In genomic region chr17:19021622-19022083, GRCh38 we compare ENCODE assay signal across 10 cellular contexts. TPM values are rescaled to one million over a fixed set of nuclear protein-coding genes. Genes with fewer than 3 reads are reported as not detected.
DNase-seq lines count a peak whose midpoint lies in the region; ATAC-seq and TF ChIP-seq lines count a peak whose summit lies in the region.
"Had no signal": no experiment of that assay in that cellular context is flagged by ENCODE, and none has a peak within 500 bp of the region (broad histone marks: within the 10 kb centered on the region; RNA-seq: fewer than 3 reads in every experiment).

No MANE protein-coding gene starts in this region.

- H4K8ac ChIP-seq in neuronal stem cell (ENCODE audit: low read depth, low read length): no peak overlapping the region

- no peaks in the 10 kb centered on the region for H3K9me3 Mint-ChIP-seq in CD4-positive, alpha-beta memory T cell
- H3K9me3 Mint-ChIP-seq in activated T-helper 17 cell treated with anti-CD3 and anti-CD28 coated beads, Interleukin-2, amount 50 U/mL, for 72 hours: no peaks in the 10 kb centered on the region

- DNase-seq in CD4-positive, alpha-beta memory T cell: peak in 4 of 5 donors; percentile 26 to 42 (median 40)
- peak; percentile 37 for DNase-seq in Jurkat, Clone E6-1 (ENCODE audit: low read depth, low spot score)
- DNase-seq in neuronal stem cell (ENCODE audit: low spot score) (no peak), tibial artery (no peak), NK-92 (lab: John Stamatoyannopoulos, UW; ENCODE audit: unreplicated experiment) (no peak)
- DNase-seq: anterior cingulate cortex, trophoblast cell had no signal

- H2BK15ac ChIP-seq in neuronal stem cell (ENCODE audit: low read length): no peak overlapping the region

- peaks cover 2% of the 10 kb centered on the region for H3K79me1 ChIP-seq in neuronal stem cell (ENCODE audit: low read depth, low read length)

- no peak overlapping the region for H3K4me3 ChIP-seq in CD4-positive, alpha-beta memory T cell (ENCODE audit: low read length in 2 of 2)
- no peak overlapping the region for H3K4me3 ChIP-seq in Jurkat, Clone E6-1 (ENCODE audit: low read length)
- H3K4me3 ChIP-seq in neuronal stem cell (ENCODE audit: low read length in 2 of 2) (no peak overlapping the region), tibial artery (no peak overlapping the region)

- H3K36me3 ChIP-seq in CD4-positive, alpha-beta memory T cell (ENCODE audit: insufficient read depth, low read length): peaks cover 5% of the 10 kb centered on the region
- H3K36me3 ChIP-seq in neuronal stem cell (replicated peaks in 1 of 2; ENCODE audit: control insufficient read depth in 2 of 2, insufficient read depth in 2 of 2, low read length in 2 of 2) (no peaks in the 10 kb centered on the region), tibial artery (no peaks in the 10 kb centered on the region)

- no peak overlapping the region for H3K27ac ChIP-seq in CD4-positive, alpha-beta memory T cell (ENCODE audit: low read depth, low read length)
- no peak overlapping the region for H3K27ac ChIP-seq in neuronal stem cell (replicated peaks; ENCODE audit: low read length)
- H3K27ac ChIP-seq in tibial artery: no peak overlapping the region

- peaks cover 14% of the 10 kb centered on the region for H3K4me1 ChIP-seq in CD4-positive, alpha-beta memory T cell (ENCODE audit: insufficient read depth, low read length)
- H3K4me1 ChIP-seq in neuronal stem cell (ENCODE audit: control insufficient read depth in 2 of 2, insufficient read depth in 1 of 2, low read depth in 1 of 2, low read length in 2 of 2): peaks cover 0 to 5% of the 10 kb centered on the region in 2 donors
- H3K4me1 ChIP-seq in tibial artery: no peaks in the 10 kb centered on the region

- H3K9ac ChIP-seq in neuronal stem cell (ENCODE audit: low read depth, low read length, poor library complexity): no peak overlapping the region

- CTCF ChIA-PET in CD4-positive, alpha-beta memory T cell (lab: Charles Lee; ENCODE audit: partially characterized antibody): interaction anchor here (1.1 to 1.4 kb wide), 3 partner anchors 15 to 396 kb away, joined by 3 to 7 read pairs (median 3); no protein-coding TSS in a partner anchor

- peak; percentile 42 for ATAC-seq in activated T-helper 17 cell treated with anti-CD3 and anti-CD28 coated beads, Interleukin-2, amount 50 U/mL, for 72 hours (replicated peaks)
- ATAC-seq in GM19467 (IDR thresholded peaks at IDR 0.05; ENCODE audit: unreplicated experiment): no peak
- ATAC-seq in HG02678 (IDR thresholded peaks at IDR 0.05; ENCODE audit: unreplicated experiment): no peak

- no peaks in the 10 kb centered on the region for H3K9me3 ChIP-seq in CD4-positive, alpha-beta memory T cell (ENCODE audit: control insufficient read depth in 1 of 2, low read length in 2 of 2)
- no peaks in the 10 kb centered on the region for H3K9me3 ChIP-seq in neuronal stem cell (replicated peaks in 1 of 2; ENCODE audit: control insufficient read depth in 2 of 2, insufficient read depth in 1 of 2, low read depth in 1 of 2, low read length in 2 of 2)
- no peaks in the 10 kb centered on the region for H3K9me3 ChIP-seq in tibial artery

- H3K14ac ChIP-seq in neuronal stem cell (ENCODE audit: low read length): no peak overlapping the region

- H3K4ac ChIP-seq in neuronal stem cell (ENCODE audit: low read length): no peak overlapping the region

- peaks cover 16 to 33% (median 20%) of the 10 kb centered on the region in 4 donors for H3K4me1 Mint-ChIP-seq in CD4-positive, alpha-beta memory T cell
- peaks cover 6% of the 10 kb centered on the region for H3K4me1 Mint-ChIP-seq in activated T-helper 17 cell treated with anti-CD3 and anti-CD28 coated beads, Interleukin-2, amount 50 U/mL, for 72 hours

- no peaks in the 10 kb centered on the region for H3K27me3 ChIP-seq in CD4-positive, alpha-beta memory T cell (ENCODE audit: insufficient read depth, low read length)
- H3K27me3 ChIP-seq in neuronal stem cell (ENCODE audit: control insufficient read depth in 3 of 3, insufficient read depth in 3 of 3, low read depth in 1 of 3, low read length in 3 of 3): peaks cover 0 to 5% (median 0%) of the 10 kb centered on the region in 3 experiments
- H3K27me3 ChIP-seq in tibial artery: peaks cover 0 to 19% of the 10 kb centered on the region in 2 donors

- H2AK5ac ChIP-seq in neuronal stem cell (ENCODE audit: low read depth, low read length): peak overlapping the region; percentile 88

- H2BK120ac ChIP-seq in neuronal stem cell (ENCODE audit: low read depth, low read length): peak overlapping the region; percentile 18

- no peak overlapping the region for H2BK5ac ChIP-seq in neuronal stem cell (ENCODE audit: low read length)

- peak overlapping the region; percentile 72 for H4K91ac ChIP-seq in neuronal stem cell (ENCODE audit: low read depth, low read length, poor library complexity)

- H2BK12ac ChIP-seq in neuronal stem cell (ENCODE audit: low read length): no peak overlapping the region

- no peak overlapping the region for H3K4me3 Mint-ChIP-seq in CD4-positive, alpha-beta memory T cell
- no peak overlapping the region for H3K4me3 Mint-ChIP-seq in activated T-helper 17 cell treated with anti-CD3 and anti-CD28 coated beads, Interleukin-2, amount 50 U/mL, for 72 hours

- peaks cover 0 to 2% of the 10 kb centered on the region in 2 donors for H3K27me3 Mint-ChIP-seq in CD4-positive, alpha-beta memory T cell
- H3K27me3 Mint-ChIP-seq in activated T-helper 17 cell treated with anti-CD3 and anti-CD28 coated beads, Interleukin-2, amount 50 U/mL, for 72 hours: no peaks in the 10 kb centered on the region

- H3K27ac Mint-ChIP-seq in CD4-positive, alpha-beta memory T cell: peak overlapping the region in 1 of 7 donors; percentile 33
- no peak overlapping the region for H3K27ac Mint-ChIP-seq in activated T-helper 17 cell treated with anti-CD3 and anti-CD28 coated beads, Interleukin-2, amount 50 U/mL, for 72 hours

- no peak overlapping the region for H3K23ac ChIP-seq in neuronal stem cell (ENCODE audit: low read depth, low read length, poor library complexity)

- POLR2A ChIA-PET in CD4-positive, alpha-beta memory T cell (lab: Charles Lee; ENCODE audit: partially characterized antibody): interaction anchor here (1.1 to 2.0 kb wide), 2 partner anchors 17 to 19 kb away, joined by 3 to 8 read pairs; partner anchors contain the start of gene FAM83G

- H3K36me3 Mint-ChIP-seq in CD4-positive, alpha-beta memory T cell: peaks cover 11 to 25% of the 10 kb centered on the region in 2 donors
- H3K36me3 Mint-ChIP-seq in activated T-helper 17 cell treated with anti-CD3 and anti-CD28 coated beads, Interleukin-2, amount 50 U/mL, for 72 hours (ENCODE audit: low read depth): peaks cover 9% of the 10 kb centered on the region

- H2AFZ ChIP-seq in neuronal stem cell (ENCODE audit: low read length): no peak overlapping the region

- no peak overlapping the region for H3K4me2 ChIP-seq in neuronal stem cell (ENCODE audit: insufficient read depth, low read length, poor library complexity, severe bottlenecking)

- H3K18ac ChIP-seq in neuronal stem cell (ENCODE audit: low read length): peak overlapping the region; percentile 38

- WGBS in neuronal stem cell (ENCODE audit: extremely low coverage in 2 of 2, insufficient read length in 2 of 2, insufficient replicate concordance in 1 of 2), 2 donors: no CpG with 5 or more reads among the region's 24 CpGs

- no peak for TF ChIP-seq CTCF in tibial artery (IDR thresholded peaks at IDR 0.05)

- intact Hi-C loops in CD4-positive, alpha-beta memory T cell (cut with micrococcal nuclease): no loop called here
- intact Hi-C loops in tibial artery (cut with DNase I; ENCODE audit: low total_unique reads): no loop called here

RNA-seq across cellular contexts. Expression of gene FAM83G, which starts 17.1 kb away (rescaled TPM):
- total RNA-seq in CD4-positive, alpha-beta memory T cell: 10 to 100 TPM; 13.8 to 15.1 TPM
- 1 to 10 TPM; 1.6 to 6.9 TPM for polyA plus RNA-seq in CD4-positive, alpha-beta memory T cell
- 5.0 TPM for polyA plus RNA-seq in Jurkat, Clone E6-1 (2012; ENCODE audit: insufficient read depth, insufficient read length)
- total RNA-seq in activated T-helper 17 cell treated with anti-CD3 and anti-CD28 coated beads, Interleukin-2, amount 50 U/mL, for 72 hours: 10 to 100 TPM; 15.9 to 22.6 TPM
- 9.5 TPM for polyA plus RNA-seq in neuronal stem cell (2013, experiment 1 of 2)
- 9.7 TPM for polyA plus RNA-seq in neuronal stem cell (2013, experiment 2 of 2)

RNA-seq across cellular contexts. Expression of gene GRAP, which starts 25.1 kb away (rescaled TPM):
- total RNA-seq in CD4-positive, alpha-beta memory T cell: 10 to 100 TPM; 63.1 to 75.8 TPM
- 10 to 100 TPM; 61.6 to 70.1 TPM for polyA plus RNA-seq in CD4-positive, alpha-beta memory T cell
- 14.6 TPM for polyA plus RNA-seq in Jurkat, Clone E6-1 (2012; ENCODE audit: insufficient read depth, insufficient read length)
- 10 to 100 TPM; 13.1 to 14.4 TPM for total RNA-seq in activated T-helper 17 cell treated with anti-CD3 and anti-CD28 coated beads, Interleukin-2, amount 50 U/mL, for 72 hours
- polyA plus RNA-seq in neuronal stem cell (2013, experiment 1 of 2): 0.08 TPM
- polyA plus RNA-seq in neuronal stem cell (2013, experiment 2 of 2): 0.11 TPM

Comparison
In these comparisons a context has a peak if more than half of its experiments do, and no peak if none do; other contexts are left out.
1. DNase-seq: peak in CD4-positive, alpha-beta memory T cell (4 of 5) and Jurkat, Clone E6-1 (single experiment); none in neuronal stem cell (single experiment), tibial artery (0 of 2) and NK-92 (single experiment).
2. RNA of gene GRAP, which starts 25.1 kb away (total RNA-seq): 63.1 to 75.8 TPM in CD4-positive, alpha-beta memory T cell; 13.1 to 14.4 TPM in activated T-helper 17 cell treated with anti-CD3 and anti-CD28 coated beads, Interleukin-2, amount 50 U/mL, for 72 hours; every median in the first group is over 4 times any median in the second.